Comparison of ENCODE assay signal across 8 cellular contexts in genomic region chr1:40383488-40384412, GRCh38. TPM values are rescaled to one million over a fixed set of nuclear protein-coding genes. Genes with fewer than 3 reads are reported as not detected.
DNase-seq lines count a peak whose midpoint lies in the region; ATAC-seq and TF ChIP-seq lines count a peak whose summit lies in the region.

No MANE protein-coding gene starts in this region.

- peak overlapping the region in 3 of 4 donors; percentile 84 to 92 (median 84) for H3K27ac ChIP-seq in tibial nerve

- H3K27me3 Mint-ChIP-seq in activated naive CD4-positive, alpha-beta T cell treated with anti-CD3 and anti-CD28 coated beads for 36 hours (ENCODE audit: low read depth): no peaks in the 10 kb centered on the region
- no peaks in the 10 kb centered on the region for H3K27me3 Mint-ChIP-seq in activated T-helper 1 cell treated with anti-CD3 and anti-CD28 coated beads, Interleukin-12 subunit alpha, Interleukin-12 subunit beta, Interleukin-2, Interleukin-4 antibody, amounts not matched to agents 30 ng/mL and 10 ng/mL and 1 ng/mL, durations not matched to agents 14 hours and 24 hours and 36 hours (ENCODE audit: insufficient read depth)

- H3K4me1 Mint-ChIP-seq in activated naive CD4-positive, alpha-beta T cell treated with anti-CD3 and anti-CD28 coated beads for 36 hours (ENCODE audit: low read depth): peaks cover 83% of the 10 kb centered on the region
- peaks cover 84% of the 10 kb centered on the region for H3K4me1 Mint-ChIP-seq in activated T-helper 1 cell treated with anti-CD3 and anti-CD28 coated beads, Interleukin-12 subunit alpha, Interleukin-12 subunit beta, Interleukin-2, Interleukin-4 antibody, amounts not matched to agents 30 ng/mL and 10 ng/mL and 1 ng/mL, durations not matched to agents 14 hours and 24 hours and 36 hours (ENCODE audit: low read depth)

- H3K4me3 ChIP-seq in tibial nerve: no peak overlapping the region

- H3K27me3 ChIP-seq in tibial nerve: no peaks in the 10 kb centered on the region

- peak overlapping the region; percentile 80 for H3K4me3 Mint-ChIP-seq in activated naive CD4-positive, alpha-beta T cell treated with anti-CD3 and anti-CD28 coated beads for 36 hours
- peak overlapping the region; percentile 82 for H3K4me3 Mint-ChIP-seq in activated T-helper 1 cell treated with anti-CD3 and anti-CD28 coated beads, Interleukin-12 subunit alpha, Interleukin-12 subunit beta, Interleukin-2, Interleukin-4 antibody, amounts not matched to agents 30 ng/mL and 10 ng/mL and 1 ng/mL, durations not matched to agents 14 hours and 24 hours and 36 hours

- intact Hi-C loops in activated naive CD4-positive, alpha-beta T cell treated with anti-CD3 and anti-CD28 coated beads for 36 hours (cut with micrococcal nuclease): loop anchor here (5.0 to 10.0 kb wide), 2 partner anchors 309 to 1361 kb away; partner anchors contain the start of gene NFYC
- intact Hi-C loops in activated T-helper 1 cell treated with anti-CD3 and anti-CD28 coated beads, Interleukin-12 subunit alpha, Interleukin-12 subunit beta, Interleukin-2, Interleukin-4 antibody, amounts not matched to agents 30 ng/mL and 10 ng/mL and 1 ng/mL, durations not matched to agents 14 hours and 24 hours and 36 hours (cut with micrococcal nuclease): loop anchor here (2.0 to 10.0 kb wide), 2 partner anchors 343 to 429 kb away; partner anchors contain the start of genes CAP1 and MFSD2A

- H3K4me1 ChIP-seq in tibial nerve: peaks cover 0 to 59% (median 37%) of the 10 kb centered on the region in 4 donors

- CTCF ChIA-PET in activated naive CD4-positive, alpha-beta T cell treated with anti-CD3 and anti-CD28 coated beads for 36 hours (lab: Charles Lee): interaction anchor here (0.7 to 4.2 kb wide), 7 partner anchors 9 to 343 kb away, joined by 3 to 33 read pairs (median 9); partner anchors contain the start of gene CAP1

- ATAC-seq in left lobe of liver (peak; percentile 62), GM19328 (IDR thresholded peaks at IDR 0.05; ENCODE audit: unreplicated experiment) (no peak)

- WGBS in tibial nerve, 2 donors: 84% methylated on average over 9 of the region's 9 CpGs

- H3K27ac Mint-ChIP-seq in activated naive CD4-positive, alpha-beta T cell treated with anti-CD3 and anti-CD28 coated beads for 36 hours: peak overlapping the region; percentile 99
- H3K27ac Mint-ChIP-seq in activated T-helper 1 cell treated with anti-CD3 and anti-CD28 coated beads, Interleukin-12 subunit alpha, Interleukin-12 subunit beta, Interleukin-2, Interleukin-4 antibody, amounts not matched to agents 30 ng/mL and 10 ng/mL and 1 ng/mL, durations not matched to agents 14 hours and 24 hours and 36 hours: peak overlapping the region; percentile 99

- no peak for TF ChIP-seq CTCF in tibial nerve (IDR thresholded peaks at IDR 0.05)

- no peaks in the 10 kb centered on the region for H3K36me3 ChIP-seq in tibial nerve

- TF ChIP-seq POLR2A in tibial nerve (IDR thresholded peaks at IDR 0.05): no peak

- H3K9me3 ChIP-seq in tibial nerve: no peaks in the 10 kb centered on the region

- no peaks in the 10 kb centered on the region for H3K9me3 Mint-ChIP-seq in activated naive CD4-positive, alpha-beta T cell treated with anti-CD3 and anti-CD28 coated beads for 36 hours
- H3K9me3 Mint-ChIP-seq in activated T-helper 1 cell treated with anti-CD3 and anti-CD28 coated beads, Interleukin-12 subunit alpha, Interleukin-12 subunit beta, Interleukin-2, Interleukin-4 antibody, amounts not matched to agents 30 ng/mL and 10 ng/mL and 1 ng/mL, durations not matched to agents 14 hours and 24 hours and 36 hours: no peaks in the 10 kb centered on the region

- peaks cover 80% of the 10 kb centered on the region for H3K36me3 Mint-ChIP-seq in activated naive CD4-positive, alpha-beta T cell treated with anti-CD3 and anti-CD28 coated beads for 36 hours (ENCODE audit: low read depth)
- H3K36me3 Mint-ChIP-seq in activated T-helper 1 cell treated with anti-CD3 and anti-CD28 coated beads, Interleukin-12 subunit alpha, Interleukin-12 subunit beta, Interleukin-2, Interleukin-4 antibody, amounts not matched to agents 30 ng/mL and 10 ng/mL and 1 ng/mL, durations not matched to agents 14 hours and 24 hours and 36 hours (ENCODE audit: low read depth): peaks cover 37% of the 10 kb centered on the region

- DNase-seq in activated naive CD4-positive, alpha-beta T cell treated with anti-CD3 and anti-CD28 coated beads for 36 hours: no peak
- no peak for DNase-seq in activated naive CD4-positive, alpha-beta T cell treated with anti-CD3 and anti-CD28 coated beads, Interleukin-2, amount 50 U/mL, for 16 hours
- no peak for DNase-seq in activated T-helper 1 cell treated with anti-CD3 and anti-CD28 coated beads, Interleukin-12 subunit alpha, Interleukin-12 subunit beta, Interleukin-2, Interleukin-4 antibody, amounts not matched to agents 30 ng/mL and 10 ng/mL and 1 ng/mL, durations not matched to agents 14 hours and 24 hours and 36 hours (ENCODE audit: low spot score)
- DNase-seq in left lobe of liver (ENCODE audit: low spot score) (peak; percentile 58), tibial nerve (ENCODE audit: low spot score in 2 of 2) (no peak), Ammon's horn (ENCODE audit: low spot score) (no peak), NCI-H2196 (lab: John Stamatoyannopoulos, UW; ENCODE audit: unreplicated experiment) (no peak)

- TF ChIP-seq EP300 in tibial nerve (IDR thresholded peaks at IDR 0.05): no peak

RNA-seq across cellular contexts. Expression of gene SMAP2, which starts 10.2 kb away (rescaled TPM):
- total RNA-seq in activated naive CD4-positive, alpha-beta T cell treated with anti-CD3 and anti-CD28 coated beads for 36 hours: 100 to 1,000 TPM; 390 to 391 TPM
- 196 and 201 TPM in 2 replicates for total RNA-seq in activated T-helper 1 cell treated with anti-CD3 and anti-CD28 coated beads, Interleukin-12 subunit alpha, Interleukin-12 subunit beta, Interleukin-2, Interleukin-4 antibody, amounts not matched to agents 30 ng/mL and 10 ng/mL and 1 ng/mL, durations not matched to agents 14 hours and 24 hours and 36 hours
- total RNA-seq in left lobe of liver (36.4 TPM), tibial nerve (10 to 100 TPM; 36.7 to 55.2 (median 45.1) TPM)
